ENCODE assay signal across 21 cellular contexts in genomic region chr5:123170816-123171345, GRCh38.
DNase-seq lines count a peak whose midpoint lies in the region; ATAC-seq, FAIRE-seq and TF ChIP-seq lines count a peak whose summit lies in the region.
"Had no signal": no experiment of that assay in that cellular context is flagged by ENCODE, and none has a peak within 500 bp of the region (broad histone marks: within the 10 kb centered on the region; RNA-seq: fewer than 3 reads in every experiment).

No MANE protein-coding gene starts in this region.

- FAIRE-seq in D721Med (lab: Jason Lieb, UNC): no peak
- FAIRE-seq: GM12892, GM18507, HepG2 had no signal

- H4K20me1 ChIP-seq in H9 (ENCODE audit: control insufficient read depth, insufficient read depth, insufficient read length) (no peaks in the 10 kb centered on the region), neural progenitor cell (ENCODE audit: low read depth) (no peaks in the 10 kb centered on the region)
- H4K20me1 ChIP-seq: BLaER1 had no signal

- H3K36me3 Mint-ChIP-seq in H9 (ENCODE audit: insufficient read depth in 1 of 3, low read depth in 3 of 3) (no peaks in the 10 kb centered on the region), neural progenitor cell (no peaks in the 10 kb centered on the region)
- H3K36me3 Mint-ChIP-seq: CD8-positive, alpha-beta T cell had no signal

- H2BK120ac ChIP-seq in H9 (ENCODE audit: low read depth, low read length, poor library complexity, severe bottlenecking): no peak overlapping the region

- H4K5ac ChIP-seq in H9 (ENCODE audit: insufficient read length, low read depth, low read length): no peak overlapping the region

- H3K4ac ChIP-seq in H9 (ENCODE audit: low read depth, low read length): no peak overlapping the region

- no peak overlapping the region for H3K18ac ChIP-seq in H9 (ENCODE audit: insufficient read length, low read depth, low read length)

- H3K36me3 ChIP-seq in neural progenitor cell (no peaks in the 10 kb centered on the region), gastrocnemius medialis (no peaks in the 10 kb centered on the region), upper lobe of left lung (no peaks in the 10 kb centered on the region)
- H3K36me3 ChIP-seq: BLaER1 had no signal

- H3K4me3 Mint-ChIP-seq in H9: no peak overlapping the region
- H3K4me3 Mint-ChIP-seq in neural progenitor cell: no peak overlapping the region
- H3K4me3 Mint-ChIP-seq: CD8-positive, alpha-beta T cell; HFFc6 had no signal

- no peaks in the 10 kb centered on the region for H3K23me2 ChIP-seq in H9 (ENCODE audit: insufficient read length, low read depth, low read length, poor library complexity, severe bottlenecking)

- no peak overlapping the region for H4K8ac ChIP-seq in H9 (replicated peaks; ENCODE audit: insufficient read length, low read depth, low read length)

- H3K79me1 ChIP-seq in H9 (ENCODE audit: insufficient read depth, low read depth, low read length, poor library complexity, severe bottlenecking): no peaks in the 10 kb centered on the region

- no peak for TF ChIP-seq POLR2A in gastrocnemius medialis (IDR thresholded peaks at IDR 0.05)
- TF ChIP-seq POLR2A in upper lobe of left lung (IDR thresholded peaks at IDR 0.05): no peak

- H2BK5ac ChIP-seq in H9 (ENCODE audit: insufficient read length, low read length): no peak overlapping the region

- no peak overlapping the region for H3K9ac ChIP-seq in H9 (ENCODE audit: extremely low read depth, insufficient read length, low read length)
- H3K9ac ChIP-seq in neural progenitor cell: no peak overlapping the region
- H3K9ac ChIP-seq: BLaER1 had no signal

- ATAC-seq in gastrocnemius medialis (no peak), upper lobe of left lung (ENCODE audit: low FRiP score in 2 of 2) (no peak)
- ATAC-seq: CD8-positive, alpha-beta T cell; HepG2; Right ventricle myocardium inferior had no signal

- H3K23ac ChIP-seq in H9 (ENCODE audit: insufficient read length, low read depth, low read length): no peak overlapping the region

- no peak for DNase-seq in H9
- peak; percentile 17 for DNase-seq in SK-N-DZ (ENCODE audit: low spot score)
- peak; percentile 14 for DNase-seq in epithelial cell of prostate (ENCODE audit: low read depth, low spot score)
- DNase-seq in neural progenitor cell (ENCODE audit: low spot score): no peak
- no peak for DNase-seq in gastrocnemius medialis
- DNase-seq in D721Med (ENCODE audit: insufficient read length, low spot score): no peak
- no peak for DNase-seq in DMS114 treated with DMSO at 0.1 percent for 48 hours (lab: John Stamatoyannopoulos, UW; ENCODE audit: unreplicated experiment)
- DNase-seq in upper lobe of left lung: no peak
- DNase-seq: Calu3; CD8-positive, alpha-beta T cell; HFFc6; KBM-7; NCI-H1105; NCI-H2081 treated with DMSO at 0.1 percent for 48 hours; NCI-H510A treated with DMSO at 0.1 percent for 48 hours; NCI-H82 had no signal

- no peak overlapping the region for H2AK5ac ChIP-seq in H9 (ENCODE audit: insufficient read length, low read length)

- H3K4me1 ChIP-seq in H9 (ENCODE audit: insufficient read depth, low read length): no peaks in the 10 kb centered on the region
- no peaks in the 10 kb centered on the region for H3K4me1 ChIP-seq in neural progenitor cell
- no peaks in the 10 kb centered on the region for H3K4me1 ChIP-seq in gastrocnemius medialis
- H3K4me1 ChIP-seq in upper lobe of left lung: no peaks in the 10 kb centered on the region
- H3K4me1 ChIP-seq: BLaER1 had no signal

- TF ChIP-seq CTCF in H9 (conservative IDR thresholded peaks at IDR 0.05) (no peak), neural progenitor cell (IDR thresholded peaks at IDR 0.05) (no peak), gastrocnemius medialis (IDR thresholded peaks at IDR 0.05 in 4 of 5, conservative IDR thresholded peaks at IDR 0.05 in 1 of 5) (no peak), D721Med (IDR thresholded peaks at IDR 0.05; ENCODE audit: insufficient read depth, missing control alignments) (no peak), upper lobe of left lung (IDR thresholded peaks at IDR 0.05) (no peak)

- H3K27me3 Mint-ChIP-seq in H9 (ENCODE audit: low read depth): peaks cover 11% of the 10 kb centered on the region
- no peaks in the 10 kb centered on the region for H3K27me3 Mint-ChIP-seq in neural progenitor cell (ENCODE audit: insufficient read depth, low read depth)

- H3K27ac ChIP-seq in H9 (ENCODE audit: insufficient read length, low read depth, low read length) (no peak overlapping the region), epithelial cell of prostate (no peak overlapping the region), neural progenitor cell (no peak overlapping the region), gastrocnemius medialis (no peak overlapping the region), upper lobe of left lung (no peak overlapping the region)
- H3K27ac ChIP-seq: BLaER1 had no signal

- H3K4me3 ChIP-seq in neural progenitor cell (no peak overlapping the region), gastrocnemius medialis (no peak overlapping the region), upper lobe of left lung (no peak overlapping the region)
- H3K4me3 ChIP-seq: BLaER1 had no signal

- H3K9me3 Mint-ChIP-seq in H9 (no peaks in the 10 kb centered on the region), neural progenitor cell (no peaks in the 10 kb centered on the region)
- H3K9me3 Mint-ChIP-seq: CD8-positive, alpha-beta T cell; HFFc6 had no signal

- H3F3A ChIP-seq in neural progenitor cell (ENCODE audit: low read depth): no peaks in the 10 kb centered on the region

- H2AFZ ChIP-seq in H9 (ENCODE audit: low read length) (peak overlapping the region; percentile 3), neural progenitor cell (replicated peaks) (peak overlapping the region; percentile 35)

- no peak overlapping the region for H2BK15ac ChIP-seq in H9 (ENCODE audit: low read depth, low read length)

- no peak for TF ChIP-seq EP300 in upper lobe of left lung (IDR thresholded peaks at IDR 0.05)

- no peak overlapping the region for H3K27ac Mint-ChIP-seq in H9
- no peak overlapping the region for H3K27ac Mint-ChIP-seq in neural progenitor cell
- H3K27ac Mint-ChIP-seq: CD8-positive, alpha-beta T cell; HFFc6 had no signal

- no peak overlapping the region for H2BK12ac ChIP-seq in H9 (ENCODE audit: insufficient read length, low read depth, low read length)

- H3K4me1 Mint-ChIP-seq in H9 (peaks cover 30 to 36% of the 10 kb centered on the region in 2 experiments), neural progenitor cell (no peaks in the 10 kb centered on the region)

- in situ Hi-C loops in gastrocnemius medialis (cut with MboI; ENCODE audit: low sequenced_read_pairs in 4 of 4): no loop called here

- H3K14ac ChIP-seq in H9 (ENCODE audit: insufficient read depth, low read length): 0 out of 2 replicates have a peak overlapping the region, but pooled peaks have one; percentile 16

- no peak overlapping the region for H3K56ac ChIP-seq in H9 (ENCODE audit: insufficient read length, low read depth, low read length)

- H3K27me3 ChIP-seq in H9 (ENCODE audit: insufficient read depth, low read length) (no peaks in the 10 kb centered on the region), neural progenitor cell (no peaks in the 10 kb centered on the region), gastrocnemius medialis (no peaks in the 10 kb centered on the region), upper lobe of left lung (no peaks in the 10 kb centered on the region)
- H3K27me3 ChIP-seq: BLaER1 had no signal

- no peak overlapping the region for H4K91ac ChIP-seq in H9 (ENCODE audit: insufficient read length, low read depth, low read length)

- no peak overlapping the region for H2BK20ac ChIP-seq in H9 (ENCODE audit: low read depth, low read length, poor library complexity, severe bottlenecking)

- intact Hi-C loops in gastrocnemius medialis (cut with DNase I; ENCODE audit: low total_unique reads): no loop called here

- H3K9me3 ChIP-seq in H9 (ENCODE audit: control insufficient read depth, low read depth, low read length) (no peaks in the 10 kb centered on the region), neural progenitor cell (ENCODE audit: low read depth) (no peaks in the 10 kb centered on the region), gastrocnemius medialis (no peaks in the 10 kb centered on the region), upper lobe of left lung (no peaks in the 10 kb centered on the region)
- H3K9me3 ChIP-seq: BLaER1 had no signal

- H3K79me2 ChIP-seq in H9 (ENCODE audit: insufficient read depth, low read length) (no peaks in the 10 kb centered on the region), neural progenitor cell (ENCODE audit: low read depth) (no peaks in the 10 kb centered on the region)

- WGBS in H9 (ENCODE audit: extremely low coverage, insufficient read length, low lambda C conversion rate): no CpG with 5 or more reads among the region's 13 CpGs
- 76 to 79% methylated on average over 13 of the region's 13 CpGs for WGBS in upper lobe of left lung, 2 donors

- no peak overlapping the region for H3T11ph ChIP-seq in H9 (ENCODE audit: low read length)

- no peak overlapping the region for H3K4me2 ChIP-seq in H9 (ENCODE audit: insufficient read depth, insufficient read length, low read length)
- no peak overlapping the region for H3K4me2 ChIP-seq in neural progenitor cell
- H3K4me2 ChIP-seq: BLaER1 had no signal

Comparison
In these comparisons a context has a peak if more than half of its experiments do, and no peak if none do; other contexts are left out.
1. DNase-seq: peak in SK-N-DZ (single experiment) and epithelial cell of prostate (single experiment); none in H9 (single experiment), neural progenitor cell (single experiment), gastrocnemius medialis (0 of 2), D721Med (single experiment), DMS114 treated with DMSO at 0.1 percent for 48 hours (single experiment) and upper lobe of left lung (0 of 2).